Comparison of ENCODE assay signal across 11 cellular contexts in genomic region chr2:198994678-198995077, GRCh38.
"Had no signal": no experiment of that assay in that cellular context is flagged by ENCODE, and none has a peak within 500 bp of the region (broad histone marks: within the 10 kb centered on the region; RNA-seq: fewer than 3 reads in every experiment).

No MANE protein-coding gene starts in this region.

- DNase-seq: GM23248, GOT3, H7, H9, HCEC 1CT, HFFc6 had no signal

- H2AFZ ChIP-seq: GM23248, GM23338 had no signal

- H3K9me3 ChIP-seq: HAP-1 had no signal

- H3K4me2 ChIP-seq: GM23338 had no signal

- H3K9ac ChIP-seq: GM23248 had no signal

- H3K27ac ChIP-seq: GM23248 had no signal

- FAIRE-seq: H1, H54 had no signal

- H3K36me3 ChIP-seq: HAP-1 had no signal

- ATAC-seq: GM23338, HCT116 had no signal

- H3K4me1 ChIP-seq: HAP-1 had no signal

- H3K4me3 ChIP-seq: GM23248, GM23338, HAP-1 had no signal
